Comparison of ENCODE assay signal across 12 cellular contexts in the genomic region with DNA sequence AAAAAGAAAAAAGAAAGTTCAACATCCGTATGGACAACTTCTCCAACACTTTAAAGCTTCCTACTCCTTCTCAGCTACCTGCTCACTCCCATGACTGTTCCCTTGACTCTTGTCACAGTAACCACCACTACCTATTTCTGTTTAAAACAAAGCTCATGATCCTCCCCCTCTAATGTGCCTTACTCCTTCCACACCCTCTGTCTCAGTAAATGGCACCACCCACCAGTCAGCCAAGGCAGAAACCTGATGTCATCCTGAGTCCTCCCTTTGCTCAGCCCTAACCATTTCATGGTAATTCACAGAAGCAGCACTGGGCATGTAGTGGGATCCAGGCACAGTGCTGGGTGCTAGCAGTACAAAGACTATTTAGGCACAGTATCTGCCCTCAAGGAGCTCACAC.
"Had no signal": no experiment of that assay in that cellular context is flagged by ENCODE, and none has a peak within 500 bp of the region (broad histone marks: within the 10 kb centered on the region; RNA-seq: fewer than 3 reads in every experiment).

No MANE protein-coding gene starts in this region.

- ATAC-seq: effector memory CD8-positive, alpha-beta T cell; left lobe of liver; mucosa of descending colon; naive thymus-derived CD8-positive, alpha-beta T cell; right cardiac atrium had no signal

- H3K9me3 ChIP-seq: mucosa of descending colon, uterus had no signal

- H3K9me3 Mint-ChIP-seq: effector memory CD8-positive, alpha-beta T cell; type B pancreatic cell had no signal

- H3K27me3 ChIP-seq: uterus had no signal

- H3K4me1 ChIP-seq: uterus had no signal

- H3K36me3 Mint-ChIP-seq: naive thymus-derived CD8-positive, alpha-beta T cell; type B pancreatic cell had no signal

- DNase-seq: effector memory CD8-positive, alpha-beta T cell; islet precursor cell; mucosa of descending colon; naive thymus-derived CD8-positive, alpha-beta T cell; right cardiac atrium; small intestine; stimulated activated CD4-positive, alpha-beta T cell treated with anti-CD3 and anti-CD28 coated beads, Interleukin-12 subunit alpha, Interleukin-12 subunit beta, amount 100 ng/mL, for 4 hours; stimulated activated naive CD4-positive, alpha-beta T cell treated with Interleukin-2 at 50 U/mL for 16 hours; uterus had no signal

- H3K27ac ChIP-seq: uterus had no signal

- H3K4me3 Mint-ChIP-seq: dendritic cell treated with granulocyte-macrophage colony-stimulating factor and Interleukin-4, amounts not matched to agents 40 ng/mL and 50 ng/mL, for 4 days; effector memory CD8-positive, alpha-beta T cell; naive thymus-derived CD8-positive, alpha-beta T cell; type B pancreatic cell had no signal

- H3K27ac Mint-ChIP-seq: dendritic cell treated with granulocyte-macrophage colony-stimulating factor and Interleukin-4, amounts not matched to agents 40 ng/mL and 50 ng/mL, for 4 days; effector memory CD8-positive, alpha-beta T cell; naive thymus-derived CD8-positive, alpha-beta T cell; type B pancreatic cell had no signal

- H3K4me3 ChIP-seq: mucosa of descending colon, uterus had no signal

- H3K36me3 ChIP-seq: uterus had no signal
